17 cellular contexts compared by ENCODE assay signal in genomic region chr18:10463096-10463495, GRCh38. TPM values are rescaled to one million over a fixed set of nuclear protein-coding genes. Genes with fewer than 3 reads are reported as not detected.
DNase-seq lines count a peak whose midpoint lies in the region; ATAC-seq and TF ChIP-seq lines count a peak whose summit lies in the region.
"Had no signal": no experiment of that assay in that cellular context is flagged by ENCODE, and none has a peak within 500 bp of the region (broad histone marks: within the 10 kb centered on the region; RNA-seq: fewer than 3 reads in every experiment).

No MANE protein-coding gene starts in this region.

- peaks cover 56% of the 10 kb centered on the region for H3K36me3 ChIP-seq in A673 (ENCODE audit: insufficient read depth, low read length, poor library complexity, severe bottlenecking)
- H3K36me3 ChIP-seq in Caco-2 (ENCODE audit: control insufficient read depth, insufficient read depth, low read length) = no peaks in the 10 kb centered on the region
- no peaks in the 10 kb centered on the region for H3K36me3 ChIP-seq in Peyer's patch

- TF ChIP-seq POLR2A in Peyer's patch (IDR thresholded peaks at IDR 0.05) = no peak

- DNase-seq in A673 (ENCODE audit: low spot score) = peak; percentile 85
- no peak for DNase-seq in Caco-2
- DNase-seq in memory B cell (ENCODE audit: low spot score in 2 of 2) = no peak
- DNase-seq in progenitor cell of endocrine pancreas (ENCODE audit: low spot score, unreplicated experiment) = no peak
- no peak for DNase-seq in natural killer cell treated with Interleukin-12 subunit alpha and Interleukin-12 subunit beta and Interleukin-15 and Interleukin-18, amount 100 ng/mL, for 72 hours (ENCODE audit: low spot score)
- DNase-seq in NCI-H1436 treated with DMSO at 0.1 percent for 48 hours (lab: John Stamatoyannopoulos, UW) = no peak
- DNase-seq in NOMO-1 treated with DMSO at 0.1 percent for 48 hours (lab: John Stamatoyannopoulos, UW; ENCODE audit: unreplicated experiment) = no peak
- no peak for DNase-seq in Peyer's patch
- DNase-seq: CD4-positive, alpha-beta T cell; DMS153; DMS79; GDM1; H9; IMR-90 had no signal

- CTCF ChIA-PET in A673 (lab: Charles Lee) = no interaction called here
- CTCF ChIA-PET in Caco-2 (lab: Charles Lee) = no interaction called here

- H3K27me3 ChIP-seq in A673 (replicated peaks; ENCODE audit: insufficient read depth, low read depth, low read length, poor library complexity) (no peaks in the 10 kb centered on the region), Caco-2 (replicated peaks; ENCODE audit: control insufficient read depth, insufficient read depth, low read length) (no peaks in the 10 kb centered on the region; the same call in 1 of the 2 replicates), Peyer's patch (no peaks in the 10 kb centered on the region)

- BruUV-seq in A673 (replicated peaks; lab: Mats Ljungman, UMichigan) = no TSS peak
- no TSS peak for BruUV-seq in Caco-2 (replicated peaks; lab: Mats Ljungman, UMichigan)

- no peak overlapping the region for H3K4me3 Mint-ChIP-seq in Caco-2 (ENCODE audit: unreplicated experiment)
- H3K4me3 Mint-ChIP-seq in memory B cell = no peak overlapping the region
- no peak overlapping the region for H3K4me3 Mint-ChIP-seq in progenitor cell of endocrine pancreas (ENCODE audit: low read depth)
- H3K4me3 Mint-ChIP-seq in natural killer cell treated with Interleukin-12 subunit alpha and Interleukin-12 subunit beta and Interleukin-15 and Interleukin-18, amount 100 ng/mL, for 72 hours = no peak overlapping the region
- H3K4me3 Mint-ChIP-seq: CD4-positive, alpha-beta T cell; H9 had no signal

- no peak for ATAC-seq in memory B cell (ENCODE audit: low read depth)
- no peak for ATAC-seq in natural killer cell treated with Interleukin-12 subunit alpha and Interleukin-12 subunit beta and Interleukin-15 and Interleukin-18, amount 100 ng/mL, for 72 hours
- ATAC-seq: A549 had no signal

- intact Hi-C loops in A673 (cut with micrococcal nuclease; ENCODE audit: unreplicated experiment) (no loop called here), Caco-2 (cut with micrococcal nuclease; ENCODE audit: unreplicated experiment) (no loop called here)

- TF ChIP-seq CTCF in A673 (conservative IDR thresholded peaks at IDR 0.05; ENCODE audit: low read depth, low read length) = no peak
- no peak for TF ChIP-seq CTCF in Caco-2 (IDR thresholded peaks at IDR 0.05; ENCODE audit: insufficient read depth in 1 of 2, low read depth in 1 of 2, low read length in 1 of 2, severe bottlenecking in 1 of 2, unreplicated experiment in 1 of 2)
- TF ChIP-seq CTCF in progenitor cell of endocrine pancreas (IDR thresholded peaks at IDR 0.05; ENCODE audit: unreplicated experiment) = no peak
- TF ChIP-seq CTCF in Peyer's patch (IDR thresholded peaks at IDR 0.05) = no peak

- H3K4me1 Mint-ChIP-seq in Caco-2 (ENCODE audit: low read depth, unreplicated experiment) = peaks cover 6% of the 10 kb centered on the region
- peaks cover 2% of the 10 kb centered on the region for H3K4me1 Mint-ChIP-seq in memory B cell
- H3K4me1 Mint-ChIP-seq in progenitor cell of endocrine pancreas (ENCODE audit: low read depth) = peaks cover 3% of the 10 kb centered on the region
- no peaks in the 10 kb centered on the region for H3K4me1 Mint-ChIP-seq in natural killer cell treated with Interleukin-12 subunit alpha and Interleukin-12 subunit beta and Interleukin-15 and Interleukin-18, amount 100 ng/mL, for 72 hours (ENCODE audit: low read depth in 2 of 2)

- H3K4me3 ChIP-seq in A673 (ENCODE audit: low read depth, low read length, poor library complexity, severe bottlenecking) (peak overlapping the region; percentile 2), Caco-2 (ENCODE audit: low read depth, low read length) (no peak overlapping the region), Peyer's patch (no peak overlapping the region)
- H3K4me3 ChIP-seq: A549 had no signal

- no peaks in the 10 kb centered on the region for H3K9me3 Mint-ChIP-seq in Caco-2 (ENCODE audit: unreplicated experiment)
- H3K9me3 Mint-ChIP-seq in memory B cell = peaks cover 7% of the 10 kb centered on the region
- no peaks in the 10 kb centered on the region for H3K9me3 Mint-ChIP-seq in progenitor cell of endocrine pancreas (ENCODE audit: low read depth)
- no peaks in the 10 kb centered on the region for H3K9me3 Mint-ChIP-seq in natural killer cell treated with Interleukin-12 subunit alpha and Interleukin-12 subunit beta and Interleukin-15 and Interleukin-18, amount 100 ng/mL, for 72 hours
- H3K9me3 Mint-ChIP-seq: CD4-positive, alpha-beta T cell; H9 had no signal

- peak overlapping the region; percentile 21 for H3K27ac Mint-ChIP-seq in Caco-2 (ENCODE audit: unreplicated experiment)
- H3K27ac Mint-ChIP-seq in memory B cell = peak overlapping the region; percentile 91
- peak overlapping the region; percentile 56 for H3K27ac Mint-ChIP-seq in progenitor cell of endocrine pancreas
- no peak overlapping the region for H3K27ac Mint-ChIP-seq in natural killer cell treated with Interleukin-12 subunit alpha and Interleukin-12 subunit beta and Interleukin-15 and Interleukin-18, amount 100 ng/mL, for 72 hours
- H3K27ac Mint-ChIP-seq: CD4-positive, alpha-beta T cell had no signal

- H3K27me3 Mint-ChIP-seq in Caco-2 (ENCODE audit: insufficient read depth, unreplicated experiment) (peaks cover 7% of the 10 kb centered on the region), memory B cell (peaks cover 3% of the 10 kb centered on the region), progenitor cell of endocrine pancreas (peaks cover 5% of the 10 kb centered on the region)
- peaks cover 14 to 18% of the 10 kb centered on the region in 2 donors for H3K27me3 Mint-ChIP-seq in natural killer cell treated with Interleukin-12 subunit alpha and Interleukin-12 subunit beta and Interleukin-15 and Interleukin-18, amount 100 ng/mL, for 72 hours

- H3K27ac ChIP-seq in A673 (ENCODE audit: low read depth, low read length, poor library complexity, severe bottlenecking) (peak overlapping the region; percentile 100), Peyer's patch (no peak overlapping the region)
- H3K27ac ChIP-seq: 22Rv1, A549, C4-2B had no signal

- POLR2A ChIA-PET in A673 (lab: Charles Lee; ENCODE audit: low non-redundant PET) (interaction anchor here (0.7 to 1.4 kb wide), 4 partner anchors 10 to 1823 kb away, joined by 3 to 15 read pairs (median 7); no protein-coding TSS in a partner anchor), Caco-2 (lab: Charles Lee) (no interaction called here)

- H3K4me1 ChIP-seq in A673 (ENCODE audit: insufficient read depth, low read length, poor library complexity, severe bottlenecking) (peaks cover 89% of the 10 kb centered on the region), Caco-2 (no peaks in the 10 kb centered on the region), Peyer's patch (no peaks in the 10 kb centered on the region)
- H3K4me1 ChIP-seq: A549 had no signal

- H3K36me3 Mint-ChIP-seq in Caco-2 (ENCODE audit: insufficient read depth, unreplicated experiment) (no peaks in the 10 kb centered on the region), memory B cell (no peaks in the 10 kb centered on the region), progenitor cell of endocrine pancreas (ENCODE audit: insufficient read depth) (no peaks in the 10 kb centered on the region)
- no peaks in the 10 kb centered on the region for H3K36me3 Mint-ChIP-seq in natural killer cell treated with Interleukin-12 subunit alpha and Interleukin-12 subunit beta and Interleukin-15 and Interleukin-18, amount 100 ng/mL, for 72 hours

- H3K9me3 ChIP-seq in A673 (ENCODE audit: low read depth, low read length, poor library complexity, severe bottlenecking) = no peaks in the 10 kb centered on the region
- no peaks in the 10 kb centered on the region for H3K9me3 ChIP-seq in Caco-2
- H3K9me3 ChIP-seq in Peyer's patch = no peaks in the 10 kb centered on the region
- H3K9me3 ChIP-seq: A549 had no signal

RNA-seq across cellular contexts. Expression of gene APCDD1, which starts 8.7 kb away (rescaled TPM):
- total RNA-seq in A673 (2021) (333 and 355 TPM in 2 replicates), Caco-2 (2022) (1.5 and 2.0 TPM in 2 replicates), progenitor cell of endocrine pancreas (9.7 and 10.9 TPM in 2 replicates), Peyer's patch (10 to 100 TPM in 3 of 4 donors, 1 to 10 TPM in 1; 5.4 to 18.2 (median 17.0) TPM)
- not detected for total RNA-seq in natural killer cell treated with Interleukin-12 subunit alpha and Interleukin-12 subunit beta and Interleukin-15 and Interleukin-18, amount 100 ng/mL, for 72 hours
- total RNA-seq: CD4-positive, alpha-beta T cell had no signal

Comparison
In these comparisons a context has a peak if more than half of its experiments do, and no peak if none do; other contexts are left out.
1. H3K27ac Mint-ChIP-seq: peak in Caco-2 (single experiment), memory B cell (single experiment) and progenitor cell of endocrine pancreas (single experiment); none in natural killer cell treated with Interleukin-12 subunit alpha and Interleukin-12 subunit beta and Interleukin-15 and Interleukin-18, amount 100 ng/mL, for 72 hours (0 of 2).
2. RNA of gene APCDD1, which starts 8.7 kb away (total RNA-seq): 333 to 355 TPM in A673; 5.4 to 18.2 TPM in Peyer's patch, 9.7 to 10.9 TPM in progenitor cell of endocrine pancreas, 1.5 to 2.0 TPM in Caco-2 and not detected in natural killer cell treated with Interleukin-12 subunit alpha and Interleukin-12 subunit beta and Interleukin-15 and Interleukin-18, amount 100 ng/mL, for 72 hours; every median in the first group is over 10 times any median in the second.